1 cellular context compared by ENCODE assay signal in the genomic region with DNA sequence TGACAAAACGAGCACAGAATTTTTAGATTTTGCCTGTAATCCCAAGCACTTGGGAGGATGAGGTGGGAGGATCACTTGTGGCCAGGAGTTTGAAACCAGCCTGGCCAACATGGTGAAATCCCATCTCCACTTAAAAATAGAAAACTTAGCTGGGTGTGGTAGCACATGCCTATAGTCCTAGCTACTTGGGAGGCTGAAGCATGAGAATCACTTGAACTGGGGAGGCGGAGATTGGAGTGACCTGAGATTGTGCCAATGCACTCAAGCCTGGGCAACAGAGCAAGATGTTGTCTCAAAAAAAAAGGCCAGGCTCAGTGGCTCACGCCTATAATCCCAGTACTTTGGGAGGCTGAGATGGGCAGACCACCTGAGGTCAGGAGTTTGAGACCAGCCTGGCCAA. TPM values are rescaled to one million over a fixed set of nuclear protein-coding genes. Genes with fewer than 3 reads are reported as not detected.
"Had no signal": no experiment of that assay in that cellular context is flagged by ENCODE, and none has a peak within 500 bp of the region (broad histone marks: within the 10 kb centered on the region; RNA-seq: fewer than 3 reads in every experiment).

No MANE protein-coding gene starts in this region.

RNA-seq across cellular contexts. Expression of a gene that starts 55.4 kb away (rescaled TPM):
- total RNA-seq: HT-29 had no signal
